11 cellular contexts compared by ENCODE assay signal in the genomic region with DNA sequence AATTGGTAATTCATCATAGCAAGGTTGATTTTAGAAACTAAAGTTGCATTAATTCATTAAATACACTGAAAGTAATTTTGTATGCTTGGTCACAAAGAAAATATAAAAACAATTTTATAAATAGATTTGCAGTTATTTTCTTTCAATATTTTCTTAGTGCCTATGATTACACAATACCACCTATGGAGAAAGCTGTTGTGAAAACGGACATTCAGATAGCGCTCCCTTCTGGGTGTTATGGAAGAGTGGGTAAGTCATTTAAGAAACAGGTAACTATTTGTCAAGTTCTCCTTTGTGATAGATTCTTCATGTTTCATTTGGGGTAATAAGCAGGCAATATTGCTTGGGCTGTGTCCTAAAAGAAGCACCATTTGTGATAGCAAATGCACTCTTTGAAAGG.
DNase-seq lines count a peak whose midpoint lies in the region; ATAC-seq and TF ChIP-seq lines count a peak whose summit lies in the region.
"Had no signal": no experiment of that assay in that cellular context is flagged by ENCODE, and none has a peak within 500 bp of the region (broad histone marks: within the 10 kb centered on the region; RNA-seq: fewer than 3 reads in every experiment).

No MANE protein-coding gene starts in this region.

- DNase-seq in DND-41 (no peak), SK-N-MC (ENCODE audit: low read depth, low spot score) (no peak), NCI-H1694 treated with DMSO at 0.1 percent for 48 hours (lab: John Stamatoyannopoulos, UW) (no peak)
- DNase-seq in stimulated activated CD4-positive, alpha-beta T cell treated with anti-CD3 and anti-CD28 coated beads, Interleukin-2, amount 100 ng/mL, for 24 hours: no peak
- DNase-seq: GOT3, NCI-H1105 treated with DMSO at 0.1 percent for 48 hours, NCI-H510A, Right ventricle myocardium superior had no signal

- no peak overlapping the region for H3K27ac ChIP-seq in DND-41 (ENCODE audit: low read length)
- H3K27ac ChIP-seq in HUES6 (ENCODE audit: low read depth, low read length): no peak overlapping the region
- no peak overlapping the region for H3K27ac ChIP-seq in SK-N-MC
- no peak overlapping the region for H3K27ac ChIP-seq in iPS-18a (ENCODE audit: low read length)

- no peak overlapping the region for H2AFZ ChIP-seq in DND-41 (ENCODE audit: low read depth, low read length)

- peaks cover 87% of the 10 kb centered on the region for H3K79me2 ChIP-seq in DND-41 (ENCODE audit: insufficient read depth, low read length)

- H3K27me3 ChIP-seq in DND-41 (ENCODE audit: insufficient read depth, low read length, poor library complexity): no peaks in the 10 kb centered on the region
- H3K27me3 ChIP-seq in HUES6 (ENCODE audit: control insufficient read depth, insufficient read depth, low read length): no peaks in the 10 kb centered on the region
- no peaks in the 10 kb centered on the region for H3K27me3 ChIP-seq in iPS-18a (ENCODE audit: control insufficient read depth, insufficient read depth, low read length)

- H3K9me3 ChIP-seq in DND-41 (ENCODE audit: insufficient read depth, low read length, severe bottlenecking) (no peaks in the 10 kb centered on the region), HUES6 (ENCODE audit: control insufficient read depth, insufficient read depth, low read depth, low read length) (no peaks in the 10 kb centered on the region), SK-N-MC (ENCODE audit: low read depth, low read length) (no peaks in the 10 kb centered on the region), iPS-18a (ENCODE audit: control insufficient read depth, low read depth, low read length) (no peaks in the 10 kb centered on the region)

- ATAC-seq in DND-41 (ENCODE audit: insufficient read depth, low read depth) (no peak), GM21447 (IDR thresholded peaks at IDR 0.05; ENCODE audit: unreplicated experiment) (no peak)

- H3K4me2 ChIP-seq in DND-41 (ENCODE audit: insufficient read depth, low read length): peak overlapping the region; percentile 80

- H3K4me1 ChIP-seq in DND-41 (ENCODE audit: insufficient read depth, low read length): peaks cover 69% of the 10 kb centered on the region
- H3K4me1 ChIP-seq in HUES6 (ENCODE audit: control insufficient read depth, insufficient read depth, low read length): peaks cover 12% of the 10 kb centered on the region
- H3K4me1 ChIP-seq in iPS-18a (ENCODE audit: control insufficient read depth, low read depth, low read length): peaks cover 18% of the 10 kb centered on the region

- peaks cover 35% of the 10 kb centered on the region for H4K20me1 ChIP-seq in DND-41 (ENCODE audit: insufficient read depth, low read length)

- H3K9ac ChIP-seq in DND-41 (ENCODE audit: low read depth, low read length) (0 out of 2 replicates have a peak overlapping the region, but pooled peaks have one; percentile 4), HUES6 (ENCODE audit: low read length) (no peak overlapping the region), SK-N-MC (ENCODE audit: insufficient read length) (peak overlapping the region; percentile 94), iPS-18a (ENCODE audit: low read length) (no peak overlapping the region)

- no peak for TF ChIP-seq CTCF in DND-41 (IDR thresholded peaks at IDR 0.05; ENCODE audit: borderline replicate concordance, extremely low read depth, low read length, poor library complexity, severe bottlenecking)

- H3K4me3 ChIP-seq in DND-41 (ENCODE audit: low read depth in 1 of 2, low read length in 2 of 2): peak overlapping the region in 1 of 2 experiments; percentile 8; a peak in 1 of 4 replicates
- H3K4me3 ChIP-seq in HUES6 (ENCODE audit: low read depth, low read length): peak overlapping the region; percentile 21; the same call in 1 of the 2 replicates
- H3K4me3 ChIP-seq in SK-N-MC: peak overlapping the region; percentile 99
- peak overlapping the region; percentile 86 for H3K4me3 ChIP-seq in iPS-18a (ENCODE audit: low read length)

- H3K36me3 ChIP-seq in DND-41 (ENCODE audit: insufficient read depth, low read length): peaks cover 55% of the 10 kb centered on the region
- H3K36me3 ChIP-seq in HUES6 (ENCODE audit: control insufficient read depth, insufficient read depth, low read length): peaks cover 48% of the 10 kb centered on the region
- peaks cover 46% of the 10 kb centered on the region for H3K36me3 ChIP-seq in SK-N-MC (ENCODE audit: insufficient read depth, low read length)
- H3K36me3 ChIP-seq in iPS-18a (ENCODE audit: control insufficient read depth, low read depth, low read length): peaks cover 50% of the 10 kb centered on the region

Comparison
In these comparisons a context has a peak if more than half of its experiments do, and no peak if none do; other contexts are left out.
1. H3K9ac ChIP-seq: peak in DND-41 (single experiment) and SK-N-MC (single experiment); none in HUES6 (single experiment) and iPS-18a (single experiment).